In genomic region chr2:193668557-193669323, GRCh38 we compare ENCODE assay signal across 19 cellular contexts.
DNase-seq lines count a peak whose midpoint lies in the region; ATAC-seq, FAIRE-seq and TF ChIP-seq lines count a peak whose summit lies in the region.
"Had no signal": no experiment of that assay in that cellular context is flagged by ENCODE, and none has a peak within 500 bp of the region (broad histone marks: within the 10 kb centered on the region; RNA-seq: fewer than 3 reads in every experiment).

No MANE protein-coding gene starts in this region.

- no peaks in the 10 kb centered on the region for H3K36me3 ChIP-seq in psoas muscle (ENCODE audit: insufficient read depth in 1 of 2, low read depth in 1 of 2)
- H3K36me3 ChIP-seq in small intestine (ENCODE audit: control insufficient read depth in 2 of 2, insufficient read depth in 2 of 2, low read length in 2 of 2): no peaks in the 10 kb centered on the region
- H3K36me3 ChIP-seq: gastroesophageal sphincter, stomach, uterus had no signal

- H3K27ac ChIP-seq in psoas muscle: no peak overlapping the region
- no peak overlapping the region for H3K27ac ChIP-seq in small intestine (ENCODE audit: low read depth in 1 of 2, low read length in 1 of 2)
- H3K27ac ChIP-seq: gastroesophageal sphincter, stomach, uterus had no signal

- no peak for TF ChIP-seq CTCF in psoas muscle (IDR thresholded peaks at IDR 0.05)

- H3K9me3 ChIP-seq in psoas muscle: no peaks in the 10 kb centered on the region
- no peaks in the 10 kb centered on the region for H3K9me3 ChIP-seq in small intestine (ENCODE audit: control insufficient read depth, low read depth)
- H3K9me3 ChIP-seq: gastroesophageal sphincter, stomach, uterus had no signal

- no peaks in the 10 kb centered on the region for H3K27me3 ChIP-seq in psoas muscle (ENCODE audit: insufficient read depth in 3 of 3, low read length in 2 of 3)
- no peaks in the 10 kb centered on the region for H3K27me3 ChIP-seq in small intestine (ENCODE audit: control insufficient read depth in 2 of 2, insufficient read depth in 2 of 2, low read length in 2 of 2)
- H3K27me3 ChIP-seq: gastroesophageal sphincter, stomach, uterus had no signal

- intact Hi-C loops in psoas muscle (cut with DNase I): no loop called here

- peak; percentile 89 for ATAC-seq in GM18511 (IDR thresholded peaks at IDR 0.05; ENCODE audit: unreplicated experiment)
- peak; percentile 21 for ATAC-seq in GM19468 (IDR thresholded peaks at IDR 0.05; ENCODE audit: extremely low read depth, unreplicated experiment)
- ATAC-seq in HG03095 (IDR thresholded peaks at IDR 0.05; ENCODE audit: unreplicated experiment): peak; percentile 50
- no peak for ATAC-seq in psoas muscle
- ATAC-seq: gastroesophageal sphincter, HCT116, Right ventricle myocardium inferior had no signal

- no peak for FAIRE-seq in small intestine (lab: Jason Lieb, UNC)

- WGBS in psoas muscle, 3 donors: 76 to 80% (median 78%) methylated on average over 4 of the region's 4 CpGs
- 74 to 82% (median 76%) methylated on average over 4 of the region's 4 CpGs for WGBS in small intestine, 3 donors

- H3K4me3 ChIP-seq in psoas muscle: no peak overlapping the region
- H3K4me3 ChIP-seq in small intestine (ENCODE audit: low read depth in 1 of 2, low read length in 2 of 2): no peak overlapping the region
- H3K4me3 ChIP-seq: gastroesophageal sphincter, stomach, uterus had no signal

- H3K4me1 ChIP-seq in psoas muscle (no peaks in the 10 kb centered on the region), small intestine (ENCODE audit: control insufficient read depth in 2 of 2, insufficient read depth in 1 of 2, low read depth in 1 of 2, low read length in 1 of 2) (no peaks in the 10 kb centered on the region)
- H3K4me1 ChIP-seq: gastroesophageal sphincter, stomach, uterus had no signal

- DNase-seq in NOMO-1 treated with DMSO at 0.1 percent for 48 hours (lab: John Stamatoyannopoulos, UW; ENCODE audit: unreplicated experiment) (peak; percentile 51), psoas muscle (no peak), NCI-H2107 treated with DMSO at 0.1 percent for 48 hours (lab: John Stamatoyannopoulos, UW; ENCODE audit: unreplicated experiment) (no peak), small intestine (no peak)
- DNase-seq in stimulated activated naive CD4-positive, alpha-beta T cell treated with Interleukin-2 at 50 U/mL for 16 hours (lab: John Stamatoyannopoulos, UW): no peak
- DNase-seq: activated CD4-positive, alpha-beta T cell treated with anti-CD3 and anti-CD28 coated beads for 4 hours; activated naive CD4-positive, alpha-beta T cell treated with anti-CD3 and anti-CD28 coated beads, Interleukin-2, amount 10 ng/mL, durations not matched to agents 7 days and 5 days; activated T-cell treated with anti-CD3 and anti-CD28 coated beads for 4 hours; NCI-H1105 treated with DMSO at 0.1 percent for 48 hours; NCI-H2171; NCI-H748 treated with DMSO at 0.1 percent for 48 hours; stomach; uterus had no signal

Comparison
In these comparisons a context has a peak if more than half of its experiments do, and no peak if none do; other contexts are left out.
1. ATAC-seq: peak in GM18511 (single experiment), GM19468 (single experiment) and HG03095 (single experiment); none in psoas muscle (0 of 4).